26 cellular contexts compared by ENCODE assay signal in the genomic region with DNA sequence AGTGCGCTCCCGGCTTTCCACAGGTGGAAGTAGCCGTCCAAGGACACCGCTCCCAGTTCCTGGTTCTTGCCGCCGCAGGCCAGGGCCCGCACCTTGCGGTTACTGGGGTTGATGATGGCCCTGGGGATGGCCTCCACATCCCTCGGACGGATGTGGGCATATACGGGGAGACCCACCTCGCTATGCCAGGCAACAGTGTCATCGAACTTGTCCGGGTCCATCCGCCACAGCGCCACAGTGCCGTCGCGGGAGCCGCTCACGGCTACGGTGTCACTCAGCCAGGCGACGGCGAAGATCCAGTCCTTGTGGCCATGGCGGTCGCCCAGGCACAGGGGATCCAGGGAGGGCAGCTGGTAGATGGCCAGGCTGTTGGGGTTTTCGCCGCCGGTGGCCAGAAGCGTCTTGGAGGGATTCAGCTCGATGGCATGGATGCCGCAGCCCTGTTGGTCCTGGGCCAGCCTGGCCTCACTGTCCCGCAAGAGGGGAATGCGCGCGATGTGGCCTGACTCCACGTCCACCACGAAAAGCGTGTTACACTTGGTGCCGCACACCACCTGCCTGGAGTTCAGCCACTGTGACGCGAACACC. TPM values are rescaled to one million over a fixed set of nuclear protein-coding genes. Genes with fewer than 3 reads are reported as not detected.
A peak's percentile ranks its signal among the peaks of the same experiment; 100 is the strongest.
DNase-seq lines count a peak whose midpoint lies in the region; ATAC-seq and TF ChIP-seq lines count a peak whose summit lies in the region.
"Had no signal": no experiment of that assay in that cellular context is flagged by ENCODE, and none has a peak within 500 bp of the region (broad histone marks: within the 10 kb centered on the region; RNA-seq: fewer than 3 reads in every experiment).

No MANE protein-coding gene starts in this region.

- H3K79me2 ChIP-seq in mesendoderm (ENCODE audit: control insufficient read depth, insufficient read depth, low read length) = no peaks in the 10 kb centered on the region

- H3K4me1 Mint-ChIP-seq in WTC11 = peaks cover 15% of the 10 kb centered on the region
- H3K4me1 Mint-ChIP-seq in stimulated activated memory B cell treated with anti-CD40 and anti-IgM and Interleukin-4, amounts not matched to agents 10 μg/mL and 1 μg/mL and 100 μg/mL, for 72 hours = no peaks in the 10 kb centered on the region
- H3K4me1 Mint-ChIP-seq: activated naive CD4-positive, alpha-beta T cell treated with anti-CD3 and anti-CD28 coated beads, Interleukin-2, amount 50 U/mL, for 24 hours had no signal

- H3K36me3 ChIP-seq in mesendoderm (ENCODE audit: control insufficient read depth, insufficient read depth, low read length) (no peaks in the 10 kb centered on the region), spleen (no peaks in the 10 kb centered on the region)
- H3K36me3 ChIP-seq: gastrocnemius medialis, lower lobe of right lung, sigmoid colon, thoracic aorta had no signal

- intact Hi-C loops in spleen (cut with DNase I; ENCODE audit: low total_unique reads) = no loop called here

- POLR2A ChIA-PET in WTC11 (lab: Charles Lee) = no interaction called here

- no peak for TF ChIP-seq POLR2A in spleen (IDR thresholded peaks at IDR 0.05)

- H3K4me1 ChIP-seq in mesendoderm (ENCODE audit: control insufficient read depth, low read depth, low read length) = no peaks in the 10 kb centered on the region
- no peaks in the 10 kb centered on the region for H3K4me1 ChIP-seq in spleen
- H3K4me1 ChIP-seq: gastrocnemius medialis, lower lobe of right lung, sigmoid colon had no signal

- H3K9ac ChIP-seq in mesendoderm (ENCODE audit: low read length) = no peak overlapping the region

- no peak overlapping the region for H2AK5ac ChIP-seq in mesendoderm (ENCODE audit: low read length)

- no peak overlapping the region for H2BK15ac ChIP-seq in mesendoderm (replicated peaks; ENCODE audit: low read depth)

- whole genome bisulfite sequencing in mesendoderm (ENCODE audit: extremely low coverage, insufficient coverage, low lambda C conversion rate) = no CpG with 5 or more reads among the region's 43 CpGs
- 73 to 83% (median 81%) methylated on average over 1 to 43 of the region's 43 CpGs for WGBS in spleen, 5 donors

- peak overlapping the region; percentile 50 for H3K4me3 ChIP-seq in epithelial cell of proximal tubule (ENCODE audit: low read depth, low read length)
- no peak overlapping the region for H3K4me3 ChIP-seq in mesendoderm (ENCODE audit: low read length)
- peak overlapping the region in 3 of 8 donors; percentile 12 to 43 (median 29) for H3K4me3 ChIP-seq in spleen
- H3K4me3 ChIP-seq: coronary artery, gastrocnemius medialis, GM12878, lower lobe of right lung, thoracic aorta had no signal

- H3K27me3 ChIP-seq in mesendoderm (ENCODE audit: insufficient read depth, low read length, poor library complexity) (no peaks in the 10 kb centered on the region), spleen (replicated peaks in 1 of 7) (peaks cover 0 to 8% (median 0%) of the 10 kb centered on the region in 7 donors)
- H3K27me3 ChIP-seq: gastrocnemius medialis had no signal

- H3K27me3 Mint-ChIP-seq in WTC11 (ENCODE audit: low read depth) = peaks cover 30% of the 10 kb centered on the region
- H3K27me3 Mint-ChIP-seq in stimulated activated memory B cell treated with anti-CD40 and anti-IgM and Interleukin-4, amounts not matched to agents 10 μg/mL and 1 μg/mL and 100 μg/mL, for 72 hours = no peaks in the 10 kb centered on the region
- H3K27me3 Mint-ChIP-seq: activated naive CD4-positive, alpha-beta T cell treated with anti-CD3 and anti-CD28 coated beads, Interleukin-2, amount 50 U/mL, for 24 hours had no signal

- H3K23ac ChIP-seq in mesendoderm (ENCODE audit: low read length) = no peak overlapping the region

- peak overlapping the region; percentile 54 for H3K4me3 Mint-ChIP-seq in WTC11
- no peak overlapping the region for H3K4me3 Mint-ChIP-seq in stimulated activated memory B cell treated with anti-CD40 and anti-IgM and Interleukin-4, amounts not matched to agents 10 μg/mL and 1 μg/mL and 100 μg/mL, for 72 hours
- H3K4me3 Mint-ChIP-seq: activated naive CD4-positive, alpha-beta T cell treated with anti-CD3 and anti-CD28 coated beads, Interleukin-2, amount 50 U/mL, for 24 hours; activated T-cell treated with anti-CD3 and anti-CD28 coated beads, Interleukin-2, amount 50 U/mL, for 72 hours had no signal

- TF ChIP-seq CTCF in WTC11 (IDR thresholded peaks at IDR 0.05) (no peak), epithelial cell of proximal tubule (conservative IDR thresholded peaks at IDR 0.05; ENCODE audit: low read depth, low read length) (no peak), spleen (IDR thresholded peaks at IDR 0.05 in 8 of 11, conservative IDR thresholded peaks at IDR 0.05 in 3 of 11) (no peak)

- no peak overlapping the region for H3K18ac ChIP-seq in mesendoderm (ENCODE audit: low read length)

- no peak overlapping the region for H2BK5ac ChIP-seq in mesendoderm (ENCODE audit: low read length)

- H2BK120ac ChIP-seq in mesendoderm (ENCODE audit: low read depth, low read length) = no peak overlapping the region

- no peaks in the 10 kb centered on the region for H3K79me1 ChIP-seq in mesendoderm (ENCODE audit: low read length)

- H3K9me3 Mint-ChIP-seq in WTC11 = no peaks in the 10 kb centered on the region
- H3K9me3 Mint-ChIP-seq in stimulated activated memory B cell treated with anti-CD40 and anti-IgM and Interleukin-4, amounts not matched to agents 10 μg/mL and 1 μg/mL and 100 μg/mL, for 72 hours = no peaks in the 10 kb centered on the region
- H3K9me3 Mint-ChIP-seq: activated naive CD4-positive, alpha-beta T cell treated with anti-CD3 and anti-CD28 coated beads, Interleukin-2, amount 50 U/mL, for 24 hours had no signal

- H3K4ac ChIP-seq in mesendoderm (ENCODE audit: low read depth, low read length) = no peak overlapping the region

- ATAC-seq in WTC11 (no peak; the same call in 1 of the 2 replicates), GM19324 (IDR thresholded peaks at IDR 0.05; ENCODE audit: low FRiP score, unreplicated experiment) (no peak)
- ATAC-seq in stimulated activated memory B cell treated with anti-CD40 and anti-IgM and Interleukin-4, amounts not matched to agents 10 μg/mL and 1 μg/mL and 100 μg/mL, for 72 hours = no peak
- ATAC-seq: activated T-cell treated with anti-CD3 and anti-CD28 coated beads, Interleukin-2, amount 50 U/mL, for 72 hours; gastrocnemius medialis; GM12878; lower lobe of right lung had no signal

- no peak overlapping the region for H4K8ac ChIP-seq in mesendoderm (ENCODE audit: low read depth, low read length)

- DNase-seq in WTC11 (ENCODE audit: low spot score) = peak; percentile 11
- DNase-seq in epithelial cell of proximal tubule (ENCODE audit: low read depth) = no peak
- no peak for DNase-seq in mesendoderm
- DNase-seq in spleen = peak; percentile 69
- no peak for DNase-seq in COR-L47 (lab: John Stamatoyannopoulos, UW)
- no peak for DNase-seq in NOMO-1 (lab: John Stamatoyannopoulos, UW; ENCODE audit: unreplicated experiment in 2 of 2)
- DNase-seq: activated T-cell treated with anti-CD3 and anti-CD28 coated beads, Interleukin-2, amount 50 U/mL, for 72 hours; gastrocnemius medialis; GOT3; kidney glomerular epithelial cell; lower lobe of right lung; NCI-H187 treated with DMSO at 0.1 percent for 48 hours; NCI-H526; Right ventricle myocardium superior; sigmoid colon; stimulated activated CD4-positive, alpha-beta T cell treated with anti-CD3 and anti-CD28 coated beads, Interleukin-15, amount 100 ng/mL, for 24 hours; stimulated activated naive CD4-positive, alpha-beta T cell; SW 1271; T-helper 9 cell had no signal

- no peaks in the 10 kb centered on the region for H3K36me3 Mint-ChIP-seq in WTC11
- H3K36me3 Mint-ChIP-seq in stimulated activated memory B cell treated with anti-CD40 and anti-IgM and Interleukin-4, amounts not matched to agents 10 μg/mL and 1 μg/mL and 100 μg/mL, for 72 hours = no peaks in the 10 kb centered on the region
- H3K36me3 Mint-ChIP-seq: activated naive CD4-positive, alpha-beta T cell treated with anti-CD3 and anti-CD28 coated beads, Interleukin-2, amount 50 U/mL, for 24 hours had no signal

- H4K5ac ChIP-seq in mesendoderm (ENCODE audit: low read length) = no peak overlapping the region

- H3K9me3 ChIP-seq in spleen = peaks cover 0 to 11% (median 0%) of the 10 kb centered on the region in 8 donors
- H3K9me3 ChIP-seq: gastrocnemius medialis, lower lobe of right lung, sigmoid colon, thoracic aorta had no signal

- H3K27ac Mint-ChIP-seq in WTC11 = no peak overlapping the region
- no peak overlapping the region for H3K27ac Mint-ChIP-seq in stimulated activated memory B cell treated with anti-CD40 and anti-IgM and Interleukin-4, amounts not matched to agents 10 μg/mL and 1 μg/mL and 100 μg/mL, for 72 hours
- H3K27ac Mint-ChIP-seq: activated naive CD4-positive, alpha-beta T cell treated with anti-CD3 and anti-CD28 coated beads, Interleukin-2, amount 50 U/mL, for 24 hours; activated T-cell treated with anti-CD3 and anti-CD28 coated beads, Interleukin-2, amount 50 U/mL, for 72 hours had no signal

- H3K27ac ChIP-seq in mesendoderm (ENCODE audit: low read depth, low read length) (no peak overlapping the region), spleen (no peak overlapping the region)
- H3K27ac ChIP-seq: coronary artery, gastrocnemius medialis, lower lobe of right lung, sigmoid colon, thoracic aorta had no signal

- H3K56ac ChIP-seq in mesendoderm (ENCODE audit: low read length) = peak overlapping the region; percentile 73

- H3K4me2 ChIP-seq in mesendoderm (ENCODE audit: low read length) = no peak overlapping the region

- CTCF ChIA-PET in WTC11 (lab: Charles Lee) = no interaction called here

TF ChIP-seq in WTC11, 78 proteins besides CTCF, POLR2A, EP300 and RAD21 (continues in another document):
- TF ChIP-seq RORB (CRISPR knock-in tag; IDR thresholded peaks at IDR 0.05) = no peak
- no peak for TF ChIP-seq IRF2 (CRISPR knock-in tag; IDR thresholded peaks at IDR 0.05; ENCODE audit: borderline replicate concordance, low read depth)
- TF ChIP-seq NR2C2 (CRISPR knock-in tag; IDR thresholded peaks at IDR 0.05) = no peak
- TF ChIP-seq, protein P1, sequence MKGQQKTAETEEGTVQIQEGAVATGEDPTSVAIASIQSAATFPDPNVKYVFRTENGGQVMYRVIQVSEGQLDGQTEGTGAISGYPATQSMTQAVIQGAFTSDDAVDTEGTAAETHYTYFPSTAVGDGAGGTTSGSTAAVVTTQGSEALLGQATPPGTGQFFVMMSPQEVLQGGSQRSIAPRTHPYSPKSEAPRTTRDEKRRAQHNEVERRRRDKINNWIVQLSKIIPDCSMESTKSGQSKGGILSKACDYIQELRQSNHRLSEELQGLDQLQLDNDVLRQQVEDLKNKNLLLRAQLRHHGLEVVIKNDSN (CRISPR knock-in tag; IDR thresholded peaks at IDR 0.05) = no peak
- no peak for TF ChIP-seq ZNF671 (CRISPR knock-in tag; IDR thresholded peaks at IDR 0.05)

RNA-seq across cellular contexts. Expression of a gene that starts 0.8 kb away (rescaled TPM):
- total RNA-seq in WTC11 (2021) = 1.2 to 1.9 TPM (median 1.6 TPM) in 3 replicates
- total RNA-seq in epithelial cell of proximal tubule = 8.4 and 10.7 TPM in 2 replicates
- polyA plus RNA-seq in mesendoderm (2013, experiment 1 of 2) = 1.6 TPM
- polyA plus RNA-seq in mesendoderm (2013, experiment 2 of 2) = 1.8 TPM
- total RNA-seq in spleen = 1 to 10 TPM in 5 of 7 donors, under 1 TPM in 2; 0.50 to 4.1 (median 1.7) TPM
- polyA plus RNA-seq in spleen = 1 to 10 TPM in 1 of 3 donors, under 1 TPM in 1, not detected in 1; 0.24 to 1.6 TPM
- total RNA-seq: activated T-cell treated with anti-CD3 and anti-CD28 coated beads, Interleukin-2, amount 50 U/mL, for 72 hours; gastrocnemius medialis; GM12878; lower lobe of right lung; Right ventricle myocardium superior had no signal
- polyA plus RNA-seq: GM12878, neural cell, sigmoid colon had no signal

Comparison
In these comparisons a context has a peak if more than half of its experiments do, and no peak if none do; other contexts are left out.
1. DNase-seq: peak in WTC11 (single experiment) and spleen (single experiment); none in epithelial cell of proximal tubule (single experiment), mesendoderm (single experiment), COR-L47 (single experiment) and NOMO-1 (0 of 2).